10 cellular contexts compared by ENCODE assay signal in genomic region chr10:7206407-7207127, GRCh38.
"Had no signal": no experiment of that assay in that cellular context is flagged by ENCODE, and none has a peak within 500 bp of the region (broad histone marks: within the 10 kb centered on the region; RNA-seq: fewer than 3 reads in every experiment).

No MANE protein-coding gene starts in this region.

- H3K9me3 Mint-ChIP-seq: neural crest cell; stimulated activated naive CD8-positive, alpha-beta T cell treated with anti-CD3 and anti-CD28 coated beads, Interleukin-15, amount 100 ng/mL, for 72 hours had no signal

- DNase-seq: activated CD4-positive, alpha-beta T cell treated with anti-CD3 and anti-CD28 coated beads for 48 hours; activated T-cell treated with anti-CD3 and anti-CD28 coated beads, Interleukin-2, amount 50 U/mL, for 48 hours; glutamatergic neuron; left colon; stimulated activated CD4-positive, alpha-beta T cell treated with anti-CD3 and anti-CD28 coated beads, Interleukin-4, amount 100 ng/mL, for 1 hour; stimulated activated CD8-positive, alpha-beta memory T cell treated with anti-CD3 and anti-CD28 coated beads, Interleukin-4, amount 100 ng/mL, for 48 hours; stimulated activated naive CD8-positive, alpha-beta T cell treated with anti-CD3 and anti-CD28 coated beads, Interleukin-15, amount 100 ng/mL, for 72 hours; T-helper 1 cell had no signal

- H3K4me3 Mint-ChIP-seq: neural crest cell; stimulated activated naive CD8-positive, alpha-beta T cell treated with anti-CD3 and anti-CD28 coated beads, Interleukin-15, amount 100 ng/mL, for 72 hours had no signal

- H3K27me3 ChIP-seq: esophagus muscularis mucosa had no signal

- H3K4me1 Mint-ChIP-seq: neural crest cell had no signal

- H3K4me3 ChIP-seq: esophagus muscularis mucosa had no signal

- H3K27me3 Mint-ChIP-seq: stimulated activated naive CD8-positive, alpha-beta T cell treated with anti-CD3 and anti-CD28 coated beads, Interleukin-15, amount 100 ng/mL, for 72 hours had no signal

- ATAC-seq: left colon; stimulated activated naive CD8-positive, alpha-beta T cell treated with anti-CD3 and anti-CD28 coated beads, Interleukin-15, amount 100 ng/mL, for 72 hours had no signal
